24 cellular contexts compared by ENCODE assay signal in the genomic region with DNA sequence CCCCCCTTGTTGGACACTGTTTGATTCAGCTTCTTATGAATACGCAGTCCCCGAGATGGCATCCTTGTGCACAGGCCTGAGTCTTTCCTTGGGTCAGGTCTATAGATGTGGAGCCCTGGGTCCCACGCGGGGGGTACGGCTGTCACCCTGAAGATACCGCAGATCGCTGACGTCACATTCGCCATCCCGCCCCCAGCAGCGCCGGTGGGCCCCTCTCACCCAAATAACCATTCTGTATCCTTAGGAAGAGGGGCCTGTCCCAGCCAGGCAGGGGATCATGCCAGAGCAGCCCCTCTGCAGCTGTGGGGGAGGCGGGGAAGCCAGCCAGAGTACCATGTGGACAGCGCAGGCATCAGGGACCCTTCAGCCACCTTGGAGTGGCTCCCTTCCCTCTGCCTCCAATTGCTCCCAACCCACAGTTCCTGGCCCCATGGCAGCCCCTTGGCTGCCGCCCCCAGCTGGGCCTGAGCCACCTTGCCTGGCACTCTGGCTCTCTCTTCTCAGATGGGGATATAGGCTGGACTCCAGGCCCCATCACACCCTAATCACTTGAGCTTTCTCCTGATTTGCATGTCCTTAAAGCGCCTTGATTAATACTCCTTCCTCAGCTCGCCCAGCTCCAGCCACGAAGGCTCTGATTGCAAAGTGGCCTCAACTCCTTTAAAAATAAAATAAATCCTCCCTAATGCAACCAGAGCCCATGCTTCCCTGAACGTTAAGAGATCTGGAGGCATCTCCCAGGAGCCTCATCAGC.
"Had no signal": no experiment of that assay in that cellular context is flagged by ENCODE, and none has a peak within 500 bp of the region (broad histone marks: within the 10 kb centered on the region; RNA-seq: fewer than 3 reads in every experiment).

No MANE protein-coding gene starts in this region.

- H3K27ac ChIP-seq: body of pancreas, epithelial cell of prostate, upper lobe of right lung had no signal

- FAIRE-seq: colon had no signal

- H3K27ac Mint-ChIP-seq: activated CD4-positive, alpha-beta memory T cell treated with anti-CD3 and anti-CD28 coated beads for 36 hours; activated naive CD8-positive, alpha-beta T cell treated with anti-CD3 and anti-CD28 coated beads, Interleukin-2, amount 10 ng/mL, durations not matched to agents 7 days and 5 days; natural killer cell; stimulated activated naive CD8-positive, alpha-beta T cell treated with anti-CD3 and anti-CD28 coated beads, Interleukin-15, amount 100 ng/mL, for 72 hours; T-helper 1 cell treated with Interleukin-12 subunit alpha and Interleukin-12 subunit beta and Interleukin-4 antibody, amounts not matched to agents 30 μg/mL and 1 μg/mL, for 36 hours; WTC11 had no signal

- H3K4me1 ChIP-seq: upper lobe of right lung had no signal

- H3K4me3 ChIP-seq: body of pancreas, dorsolateral prefrontal cortex, upper lobe of right lung had no signal

- H3K9me3 Mint-ChIP-seq: activated CD4-positive, alpha-beta memory T cell treated with anti-CD3 and anti-CD28 coated beads for 36 hours; activated naive CD8-positive, alpha-beta T cell treated with anti-CD3 and anti-CD28 coated beads, Interleukin-2, amount 10 ng/mL, durations not matched to agents 7 days and 5 days; activated T-helper 17 cell treated with anti-CD3 and anti-CD28 coated beads, Interleukin-2, amount 50 U/mL, for 72 hours; natural killer cell; stimulated activated naive CD8-positive, alpha-beta T cell treated with anti-CD3 and anti-CD28 coated beads, Interleukin-15, amount 100 ng/mL, for 72 hours; T-helper 1 cell treated with Interleukin-12 subunit alpha and Interleukin-12 subunit beta and Interleukin-4 antibody, amounts not matched to agents 30 μg/mL and 1 μg/mL, for 36 hours; WTC11 had no signal

- H3K27me3 ChIP-seq: body of pancreas, dorsolateral prefrontal cortex, upper lobe of right lung had no signal

- H3K36me3 Mint-ChIP-seq: activated CD4-positive, alpha-beta memory T cell treated with anti-CD3 and anti-CD28 coated beads for 36 hours; activated naive CD8-positive, alpha-beta T cell treated with anti-CD3 and anti-CD28 coated beads, Interleukin-2, amount 10 ng/mL, durations not matched to agents 7 days and 5 days; natural killer cell; WTC11 had no signal

- H3K27me3 Mint-ChIP-seq: activated T-helper 17 cell treated with anti-CD3 and anti-CD28 coated beads, Interleukin-2, amount 50 U/mL, for 72 hours had no signal

- H3K4me3 Mint-ChIP-seq: activated CD4-positive, alpha-beta memory T cell treated with anti-CD3 and anti-CD28 coated beads for 36 hours; activated naive CD8-positive, alpha-beta T cell treated with anti-CD3 and anti-CD28 coated beads, Interleukin-2, amount 10 ng/mL, durations not matched to agents 7 days and 5 days; activated T-helper 17 cell treated with anti-CD3 and anti-CD28 coated beads, Interleukin-2, amount 50 U/mL, for 72 hours; natural killer cell; stimulated activated naive CD8-positive, alpha-beta T cell treated with anti-CD3 and anti-CD28 coated beads, Interleukin-15, amount 100 ng/mL, for 72 hours; T-helper 1 cell treated with Interleukin-12 subunit alpha and Interleukin-12 subunit beta and Interleukin-4 antibody, amounts not matched to agents 30 μg/mL and 1 μg/mL, for 36 hours; WTC11 had no signal

- ATAC-seq: activated T-helper 17 cell treated with anti-CD3 and anti-CD28 coated beads, Interleukin-2, amount 50 U/mL, for 72 hours; body of pancreas; left cardiac atrium; natural killer cell; stimulated activated naive CD8-positive, alpha-beta T cell treated with anti-CD3 and anti-CD28 coated beads, Interleukin-15, amount 100 ng/mL, for 72 hours; upper lobe of right lung; WTC11 had no signal

- H3K36me3 ChIP-seq: upper lobe of right lung had no signal

- DNase-seq: activated CD4-positive, alpha-beta memory T cell treated with anti-CD3 and anti-CD28 coated beads for 36 hours; activated CD4-positive, alpha-beta T cell treated with anti-CD3 and anti-CD28 coated beads for 4 hours; activated naive CD4-positive, alpha-beta T cell treated with Interleukin-2 at 50 U/mL for 16 hours; activated naive CD8-positive, alpha-beta T cell treated with anti-CD3 and anti-CD28 coated beads, Interleukin-2, amount 10 ng/mL, durations not matched to agents 7 days and 5 days; activated T-cell treated with anti-CD3 and anti-CD28 coated beads for 4 hours; amygdala; body of pancreas; caudate nucleus; dorsolateral prefrontal cortex; foreskin fibroblast; left cardiac atrium; mesendoderm; natural killer cell; occipital lobe; posterior cingulate gyrus; retina; stimulated activated CD4-positive, alpha-beta T cell treated with anti-CD3 and anti-CD28 coated beads, Interleukin-2, amount 100 ng/mL, for 24 hours; stimulated activated naive CD8-positive, alpha-beta T cell treated with anti-CD3 and anti-CD28 coated beads, Interleukin-15, amount 100 ng/mL, for 72 hours; upper lobe of right lung had no signal

- H3K4me1 Mint-ChIP-seq: activated naive CD8-positive, alpha-beta T cell treated with anti-CD3 and anti-CD28 coated beads, Interleukin-2, amount 10 ng/mL, durations not matched to agents 7 days and 5 days; stimulated activated naive CD8-positive, alpha-beta T cell treated with anti-CD3 and anti-CD28 coated beads, Interleukin-15, amount 100 ng/mL, for 72 hours had no signal

- H3K9me3 ChIP-seq: body of pancreas, upper lobe of right lung had no signal
